Comparison of ENCODE assay signal across 8 cellular contexts in the genomic region with DNA sequence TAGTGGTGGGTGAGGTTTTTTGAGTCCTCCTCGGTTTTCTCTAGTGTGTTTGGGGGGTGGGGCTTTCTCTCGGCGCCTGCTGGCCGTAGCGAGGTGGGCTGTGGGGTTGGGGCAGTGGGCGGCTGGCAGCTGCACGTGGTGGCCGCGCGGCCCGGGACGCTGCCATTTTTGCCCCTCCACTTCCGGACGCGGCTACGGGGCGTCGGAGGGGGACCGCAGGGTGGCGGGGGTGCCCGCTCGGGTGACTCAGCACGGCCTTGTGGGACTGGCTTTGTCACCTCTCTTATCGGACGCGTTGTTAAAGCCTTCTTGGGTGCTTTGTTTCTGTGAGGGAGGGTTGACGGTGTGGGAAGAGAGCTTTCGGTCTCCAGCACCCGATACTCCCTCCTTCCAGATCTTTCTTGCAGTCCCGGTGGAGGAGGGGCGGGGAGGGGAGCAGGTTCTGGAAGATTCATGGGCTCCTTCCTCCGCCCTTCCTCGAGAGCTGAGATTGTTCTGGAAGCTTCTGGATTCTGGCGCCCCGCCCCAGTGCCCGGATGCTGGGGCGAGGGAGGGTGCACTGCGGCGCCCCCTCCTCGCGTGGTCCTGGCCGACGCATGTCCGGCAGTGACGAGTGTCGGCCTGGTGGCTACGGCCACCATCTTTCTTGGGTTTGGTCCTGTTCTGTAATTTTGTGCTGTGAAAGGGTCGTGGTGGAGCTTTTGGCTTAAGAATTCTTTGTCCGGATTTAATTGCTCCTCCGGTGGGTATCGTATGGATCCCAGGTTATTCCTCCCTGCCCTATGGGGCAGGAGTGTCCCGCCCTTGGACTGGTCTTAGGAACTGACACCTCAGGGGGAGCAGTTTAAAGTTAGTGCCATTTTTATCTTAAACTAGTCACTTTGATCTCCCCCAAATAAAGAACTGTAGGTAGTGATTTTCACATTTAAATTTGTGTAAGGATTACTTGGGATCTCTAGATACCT. TPM values are rescaled to one million over a fixed set of nuclear protein-coding genes. Genes with fewer than 3 reads are reported as not detected.
DNase-seq lines count a peak whose midpoint lies in the region; ATAC-seq and TF ChIP-seq lines count a peak whose summit lies in the region.

No MANE protein-coding gene starts in this region.

- ATAC-seq in GM18505 (IDR thresholded peaks at IDR 0.05; ENCODE audit: unreplicated experiment) (peak; percentile 28), HG02798 (IDR thresholded peaks at IDR 0.05; ENCODE audit: poor library complexity, unreplicated experiment) (peak; percentile 35)

- peaks cover 38% of the 10 kb centered on the region for H3K36me3 ChIP-seq in muscle layer of colon (ENCODE audit: insufficient read depth, low read length)

- DNase-seq in NOMO-1 (lab: John Stamatoyannopoulos, UW; ENCODE audit: unreplicated experiment in 2 of 2): peak; percentile 45 to 51
- peak; percentile 87 for DNase-seq in activated T-cell treated with anti-CD3 and anti-CD28 coated beads for 24 hours (ENCODE audit: low read depth)
- DNase-seq in epithelial cell of proximal tubule (ENCODE audit: low read depth): no peak
- peak; percentile 83 to 91 for DNase-seq in stimulated activated CD8-positive, alpha-beta memory T cell treated with anti-CD3 and anti-CD28 coated beads, Interleukin-4, amount 100 ng/mL, for 4 hours (ENCODE audit: low read depth in 2 of 2, low spot score in 1 of 2)
- no peak for DNase-seq in middle frontal gyrus (ENCODE audit: extremely low spot score, low spot score)

- no peaks in the 10 kb centered on the region for H3K9me3 ChIP-seq in muscle layer of colon (ENCODE audit: low read length)

- H3K27me3 ChIP-seq in muscle layer of colon (ENCODE audit: control insufficient read depth in 1 of 2, insufficient read depth in 2 of 2, low read length in 2 of 2): no peaks in the 10 kb centered on the region

- H3K4me3 ChIP-seq in epithelial cell of proximal tubule (ENCODE audit: low read depth, low read length) (peak overlapping the region; percentile 76), muscle layer of colon (ENCODE audit: low read depth in 1 of 2, low read length in 2 of 2) (peak overlapping the region; percentile 85 to 94)

- H3K9ac ChIP-seq in muscle layer of colon (ENCODE audit: low read length): peak overlapping the region; percentile 73

- peak overlapping the region; percentile 97 for H3K27ac ChIP-seq in muscle layer of colon (ENCODE audit: low read depth, low read length)

- no peak for TF ChIP-seq CTCF in epithelial cell of proximal tubule (conservative IDR thresholded peaks at IDR 0.05; ENCODE audit: low read depth, low read length)

- H3K4me1 ChIP-seq in muscle layer of colon (ENCODE audit: insufficient read depth, low read length): peaks cover 16% of the 10 kb centered on the region

- TF ChIP-seq POLR2A in GM18505 (IDR thresholded peaks at IDR 0.05; ENCODE audit: borderline replicate concordance, extremely low read depth, insufficient read depth, insufficient read length): no peak

RNA-seq across cellular contexts. Expression of a gene that starts 0.7 kb away (rescaled TPM):
- 1,541 and 1,680 TPM in 2 replicates for total RNA-seq in epithelial cell of proximal tubule

RNA-seq across cellular contexts. Expression of a gene that starts 9.7 kb away (rescaled TPM):
- total RNA-seq in epithelial cell of proximal tubule: 70.9 and 76.8 TPM in 2 replicates

RNA-seq across cellular contexts. Expression of a gene that starts 17.7 kb away (rescaled TPM):
- total RNA-seq in epithelial cell of proximal tubule: 61.6 and 131 TPM in 2 replicates

RNA-seq across cellular contexts. Expression of a gene that starts 22.6 kb away (rescaled TPM):
- 0.07 TPM in 1 of 2 replicates, not detected in the other for total RNA-seq in epithelial cell of proximal tubule

RNA-seq across cellular contexts. Expression of a gene that starts 24.2 kb away (rescaled TPM):
- 47.6 and 78.6 TPM in 2 replicates for total RNA-seq in epithelial cell of proximal tubule

Comparison
In these comparisons a context has a peak if more than half of its experiments do, and no peak if none do; other contexts are left out.
1. DNase-seq: peak in NOMO-1 (2 of 2), activated T-cell treated with anti-CD3 and anti-CD28 coated beads for 24 hours (single experiment) and stimulated activated CD8-positive, alpha-beta memory T cell treated with anti-CD3 and anti-CD28 coated beads, Interleukin-4, amount 100 ng/mL, for 4 hours (2 of 2); none in epithelial cell of proximal tubule (single experiment) and middle frontal gyrus (single experiment).